ENCODE assay signal across 1 cellular context in the genomic region with DNA sequence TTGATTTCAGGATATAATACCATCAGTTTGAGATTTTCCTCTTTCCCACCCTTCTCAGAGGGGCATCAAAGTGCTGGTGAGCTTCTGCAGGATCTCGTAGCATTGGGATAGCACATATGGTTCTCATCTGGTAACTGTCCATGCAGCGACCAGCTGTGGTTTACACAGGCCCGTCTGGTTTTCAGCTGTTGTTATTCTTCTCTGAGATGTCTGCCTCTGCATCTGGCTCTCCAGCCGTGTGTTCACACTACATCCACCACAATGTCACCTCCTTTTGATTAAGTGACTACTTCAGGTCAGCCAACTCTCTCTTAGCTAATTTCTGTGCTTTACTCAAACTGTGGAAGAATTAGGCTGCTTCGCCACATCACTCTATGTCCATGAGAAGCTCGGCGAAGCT.
TF ChIP-seq lines count a peak whose summit lies in the region.

No MANE protein-coding gene starts in this region.

TF ChIP-seq in SK-N-SH, 30 proteins besides CTCF, POLR2A, EP300 and RAD21 (continued from another document):
- TF ChIP-seq FOXJ3 (CRISPR knock-in tag; IDR thresholded peaks at IDR 0.05): peak; percentile 61; the same call in 1 of the 2 replicates
